In genomic region chr9:23914431-23915003, GRCh38 we compare ENCODE assay signal across 9 cellular contexts.
"Had no signal": no experiment of that assay in that cellular context is flagged by ENCODE, and none has a peak within 500 bp of the region (broad histone marks: within the 10 kb centered on the region; RNA-seq: fewer than 3 reads in every experiment).

No MANE protein-coding gene starts in this region.

- H3K4me3 ChIP-seq: GM23248, GM23338, HAP-1 had no signal

- H3K4me1 ChIP-seq: HAP-1 had no signal

- DNase-seq: GM23248, GOT3, H7, H9, HCEC 1CT, HFFc6 had no signal

- H3K36me3 ChIP-seq: HAP-1 had no signal

- H2AFZ ChIP-seq: GM23248, GM23338 had no signal

- ATAC-seq: GM23338, HCT116 had no signal

- H3K9me3 ChIP-seq: HAP-1 had no signal

- H3K4me2 ChIP-seq: GM23338 had no signal

- H3K27ac ChIP-seq: GM23248 had no signal

- H3K9ac ChIP-seq: GM23248 had no signal
